Comparison of ENCODE assay signal across 1 cellular context in genomic region chr17:39580082-39580468, GRCh38.
TF ChIP-seq lines count a peak whose summit lies in the region.

No MANE protein-coding gene starts in this region.

TF ChIP-seq in HepG2, 621 proteins besides CTCF, POLR2A, EP300 and RAD21:
- TF ChIP-seq STAG1 (CRISPR knock-in tag; IDR thresholded peaks at IDR 0.05) (no peak), FOXJ3 (CRISPR knock-in tag; IDR thresholded peaks at IDR 0.05; ENCODE audit: borderline replicate concordance) (no peak), ZNF629 (CRISPR knock-in tag; conservative IDR thresholded peaks at IDR 0.05) (peak; percentile 72), KDM1A (CRISPR knock-in tag; IDR thresholded peaks at IDR 0.05) (no peak)
